20 cellular contexts compared by ENCODE assay signal in the genomic region with DNA sequence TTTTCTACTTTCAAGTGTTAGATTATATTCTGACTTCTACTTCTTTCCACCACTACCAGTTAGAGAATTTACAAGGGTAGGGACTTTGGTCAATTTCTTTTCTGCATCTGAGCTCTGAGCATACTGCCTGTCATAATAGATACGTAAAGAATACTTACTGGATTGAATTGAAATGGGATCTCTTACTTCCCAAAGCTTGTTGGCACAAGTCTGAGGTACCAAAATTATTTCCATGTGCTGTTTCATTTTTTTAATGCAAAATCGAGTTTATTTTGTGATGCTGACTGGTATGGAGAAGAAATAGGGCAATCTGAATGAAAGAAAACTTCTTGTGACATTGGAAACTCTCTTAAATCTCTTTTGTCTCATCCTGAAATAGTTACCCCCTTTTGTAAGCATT.
DNase-seq lines count a peak whose midpoint lies in the region; ATAC-seq and TF ChIP-seq lines count a peak whose summit lies in the region.
"Had no signal": no experiment of that assay in that cellular context is flagged by ENCODE, and none has a peak within 500 bp of the region (broad histone marks: within the 10 kb centered on the region; RNA-seq: fewer than 3 reads in every experiment).

No MANE protein-coding gene starts in this region.

- H2AFZ ChIP-seq in SK-N-SH (ENCODE audit: low read depth) (no peak overlapping the region), OCI-LY1 (ENCODE audit: low read length) (peak overlapping the region; percentile 83; the same call in 1 of the 2 replicates), neural progenitor cell (replicated peaks) (peak overlapping the region; percentile 42), mammary epithelial cell (ENCODE audit: low read depth, low read length) (no peak overlapping the region)

- H3K4me2 ChIP-seq in SK-N-SH (no peak overlapping the region), OCI-LY1 (ENCODE audit: low read length) (no peak overlapping the region), neural progenitor cell (no peak overlapping the region), mammary epithelial cell (ENCODE audit: insufficient read depth, low read depth, low read length) (no peak overlapping the region)
- H3K4me2 ChIP-seq: A549; BLaER1 treated with 17β-estradiol and CSF1 and Interleukin-3, amounts not matched to agents 10 nM and 100 nM had no signal

- no peak overlapping the region for H3K27ac Mint-ChIP-seq in neural progenitor cell
- H3K27ac Mint-ChIP-seq: B cell; CD4-positive, alpha-beta T cell; CD8-positive, alpha-beta T cell had no signal

- H3K4me3 Mint-ChIP-seq in neural progenitor cell, result no peak overlapping the region
- H3K4me3 Mint-ChIP-seq: B cell; CD4-positive, alpha-beta T cell; CD8-positive, alpha-beta T cell had no signal

- CTCF ChIA-PET in SK-N-SH (lab: Yijun Ruan, JAX) (no interaction called here), mammary epithelial cell (lab: Charles Lee; ENCODE audit: low non-redundant PET) (no interaction called here)

- no peak for TF ChIP-seq RAD21 in SK-N-SH (IDR thresholded peaks at IDR 0.05; ENCODE audit: low read length)

- intact Hi-C loops in mammary epithelial cell (cut with micrococcal nuclease), result loop anchor here (10.0 kb wide), 1 partner anchor 63 kb away; no protein-coding TSS in a partner anchor

- H3K4me3 ChIP-seq in SK-N-SH (ENCODE audit: low read depth in 2 of 2, low read length in 1 of 2), result no peak overlapping the region
- H3K4me3 ChIP-seq in OCI-LY1 (ENCODE audit: low read depth, low read length, poor library complexity, severe bottlenecking), result no peak overlapping the region
- no peak overlapping the region for H3K4me3 ChIP-seq in neural progenitor cell
- H3K4me3 ChIP-seq in mammary epithelial cell (replicated peaks in 1 of 3; ENCODE audit: insufficient read depth in 1 of 3, low read depth in 2 of 3, low read length in 3 of 3), result no peak overlapping the region
- H3K4me3 ChIP-seq: A549; BLaER1 treated with 17β-estradiol and CSF1 and Interleukin-3, amounts not matched to agents 10 nM and 100 nM had no signal

- WGBS in SK-N-SH (ENCODE audit: low lambda C conversion rate), result 32% methylated on average over 2 of the region's 2 CpGs
- 81% methylated on average over 2 of the region's 2 CpGs for WGBS in mammary epithelial cell (ENCODE audit: low coverage, missing lambda C conversion rate)

- H3K9me3 Mint-ChIP-seq in neural progenitor cell, result peaks cover 9% of the 10 kb centered on the region

- H3K9ac ChIP-seq in SK-N-SH (no peak overlapping the region), OCI-LY1 (ENCODE audit: low read length) (no peak overlapping the region), neural progenitor cell (no peak overlapping the region), mammary epithelial cell (ENCODE audit: insufficient read depth, low read length) (no peak overlapping the region)
- H3K9ac ChIP-seq: BLaER1 treated with 17β-estradiol and CSF1 and Interleukin-3, amounts not matched to agents 10 nM and 100 nM had no signal

- H3K4me1 ChIP-seq in SK-N-SH (ENCODE audit: control insufficient read depth in 1 of 2, insufficient read depth in 2 of 2, low read depth in 1 of 2, low read length in 1 of 2) (no peaks in the 10 kb centered on the region), OCI-LY1 (ENCODE audit: insufficient read depth, low read length, severe bottlenecking) (peaks cover 11% of the 10 kb centered on the region), neural progenitor cell (no peaks in the 10 kb centered on the region), mammary epithelial cell (ENCODE audit: insufficient read depth, low read length) (peaks cover 8% of the 10 kb centered on the region)
- H3K4me1 ChIP-seq: A549; BLaER1 treated with 17β-estradiol and CSF1 and Interleukin-3, amounts not matched to agents 10 nM and 100 nM; Caco-2 had no signal

- BruUV-seq in mammary epithelial cell (replicated peaks; lab: Mats Ljungman, UMichigan), result no TSS peak

- TF ChIP-seq CTCF in SK-N-SH (IDR thresholded peaks at IDR 0.05) (no peak), OCI-LY1 (IDR thresholded peaks at IDR 0.05; ENCODE audit: low read length) (no peak), neural progenitor cell (IDR thresholded peaks at IDR 0.05) (no peak), mammary epithelial cell (conservative IDR thresholded peaks at IDR 0.05 in 1 of 2, IDR thresholded peaks at IDR 0.05 in 1 of 2; ENCODE audit: extremely low read depth in 1 of 2, insufficient read depth in 1 of 2, low read depth in 1 of 2, low read length in 2 of 2) (no peak)

- POLR2A ChIA-PET in SK-N-SH (lab: Yijun Ruan, JAX), result no interaction called here

- no peaks in the 10 kb centered on the region for H3K79me2 ChIP-seq in SK-N-SH (ENCODE audit: insufficient read depth)
- H3K79me2 ChIP-seq in OCI-LY1 (ENCODE audit: insufficient read depth, low read length), result no peaks in the 10 kb centered on the region
- no peaks in the 10 kb centered on the region for H3K79me2 ChIP-seq in neural progenitor cell (ENCODE audit: low read depth)
- no peaks in the 10 kb centered on the region for H3K79me2 ChIP-seq in mammary epithelial cell (ENCODE audit: insufficient read depth, low read length)

- TF ChIP-seq EP300 in SK-N-SH (IDR thresholded peaks at IDR 0.05; ENCODE audit: borderline replicate concordance in 1 of 2, low read depth in 1 of 2, low read length in 1 of 2), result no peak

- H3K4me1 Mint-ChIP-seq in neural progenitor cell, result no peaks in the 10 kb centered on the region

- peaks cover 2% of the 10 kb centered on the region for H3K36me3 Mint-ChIP-seq in neural progenitor cell
- H3K36me3 Mint-ChIP-seq: CD8-positive, alpha-beta T cell had no signal

- ATAC-seq in SK-N-SH treated with all-trans-retinoic acid at 6 μM for 48 hours, result peak; percentile 43; the same call in 2 of the 3 replicates
- ATAC-seq: A549; CD8-positive, alpha-beta T cell had no signal

- H3K9me3 ChIP-seq in SK-N-SH (no peaks in the 10 kb centered on the region), OCI-LY1 (ENCODE audit: low read length) (no peaks in the 10 kb centered on the region), neural progenitor cell (ENCODE audit: low read depth) (no peaks in the 10 kb centered on the region), mammary epithelial cell (replicated peaks; ENCODE audit: insufficient read depth, low read length) (no peaks in the 10 kb centered on the region)
- H3K9me3 ChIP-seq: A549, Caco-2 had no signal

- no peaks in the 10 kb centered on the region for H3F3A ChIP-seq in SK-N-SH (replicated peaks; ENCODE audit: insufficient read depth)
- no peaks in the 10 kb centered on the region for H3F3A ChIP-seq in OCI-LY1 (ENCODE audit: insufficient read depth, low read length)
- no peaks in the 10 kb centered on the region for H3F3A ChIP-seq in neural progenitor cell (ENCODE audit: low read depth)

- H3K27ac ChIP-seq in SK-N-SH (ENCODE audit: low read depth in 2 of 2, low read length in 1 of 2) (no peak overlapping the region), OCI-LY1 (ENCODE audit: low read depth, low read length, poor library complexity, severe bottlenecking) (no peak overlapping the region), neural progenitor cell (no peak overlapping the region), mammary epithelial cell (ENCODE audit: insufficient read depth, low read depth, low read length) (no peak overlapping the region)
- H3K27ac ChIP-seq: 22Rv1; A549; BLaER1 treated with 17β-estradiol and CSF1 and Interleukin-3, amounts not matched to agents 10 nM and 100 nM; C4-2B had no signal

- no peaks in the 10 kb centered on the region for H3K36me3 ChIP-seq in SK-N-SH (replicated peaks in 1 of 2; ENCODE audit: control insufficient read depth in 1 of 2, insufficient read depth in 2 of 2, low read length in 1 of 2)
- no peaks in the 10 kb centered on the region; the same call in 1 of the 2 replicates for H3K36me3 ChIP-seq in OCI-LY1 (ENCODE audit: insufficient read depth, low read length)
- H3K36me3 ChIP-seq in neural progenitor cell, result no peaks in the 10 kb centered on the region
- no peaks in the 10 kb centered on the region for H3K36me3 ChIP-seq in mammary epithelial cell (ENCODE audit: insufficient read depth, low read length)
- H3K36me3 ChIP-seq: BLaER1 treated with 17β-estradiol and CSF1 and Interleukin-3, amounts not matched to agents 10 nM and 100 nM had no signal

- H4K20me1 ChIP-seq in SK-N-SH (ENCODE audit: insufficient read depth), result no peaks in the 10 kb centered on the region
- H4K20me1 ChIP-seq in OCI-LY1 (ENCODE audit: insufficient read depth, low read length), result no peaks in the 10 kb centered on the region
- H4K20me1 ChIP-seq in neural progenitor cell (ENCODE audit: low read depth), result no peaks in the 10 kb centered on the region
- H4K20me1 ChIP-seq in mammary epithelial cell (ENCODE audit: insufficient read depth, low read length), result no peaks in the 10 kb centered on the region
- H4K20me1 ChIP-seq: BLaER1 treated with 17β-estradiol and CSF1 and Interleukin-3, amounts not matched to agents 10 nM and 100 nM had no signal

- H3K27me3 ChIP-seq in SK-N-SH (ENCODE audit: insufficient read depth) (no peaks in the 10 kb centered on the region), OCI-LY1 (ENCODE audit: insufficient read depth, low read length) (no peaks in the 10 kb centered on the region), neural progenitor cell (no peaks in the 10 kb centered on the region), mammary epithelial cell (ENCODE audit: insufficient read depth, low read length) (no peaks in the 10 kb centered on the region)
- H3K27me3 ChIP-seq: BLaER1 treated with 17β-estradiol and CSF1 and Interleukin-3, amounts not matched to agents 10 nM and 100 nM had no signal

- DNase-seq in SK-N-SH (no peak), fibroblast of gingiva (ENCODE audit: low read depth) (peak; percentile 62), neural progenitor cell (ENCODE audit: low spot score) (no peak), mammary epithelial cell (no peak), mucosa of gallbladder (ENCODE audit: low spot score) (no peak)
- no peak for DNase-seq in stimulated activated CD4-positive, alpha-beta T cell treated with anti-CD3 and anti-CD28 coated beads, Interleukin-4, amount 100 ng/mL, for 24 hours
- DNase-seq: AML-193; Caco-2; Calu3; CD4-positive, alpha-beta T cell; CD8-positive, alpha-beta T cell; DMS79 treated with DMSO at 0.1 percent for 48 hours; GF-D8 had no signal

- peaks cover 2% of the 10 kb centered on the region for H3K27me3 Mint-ChIP-seq in neural progenitor cell (ENCODE audit: insufficient read depth, low read depth)
- H3K27me3 Mint-ChIP-seq: B cell; CD4-positive, alpha-beta T cell had no signal

- 0 out of 2 replicates have a peak, but pooled peaks cover 3% of the 10 kb centered on the region for H3K9me2 ChIP-seq in SK-N-SH
- no peaks in the 10 kb centered on the region for H3K9me2 ChIP-seq in OCI-LY1 (ENCODE audit: low read depth, low read length)

- dilution Hi-C loops in mammary epithelial cell (cut with HindIII; ENCODE audit: low sequenced_read_pairs), result no loop called here

- in situ Hi-C loops in mammary epithelial cell (cut with MboI; ENCODE audit: low sequenced_read_pairs in 2 of 2), result no loop called here

TF ChIP-seq in SK-N-SH treated with all-trans-retinoic acid at 6 μM for 48 hours, 23 proteins besides CTCF, POLR2A, EP300 and RAD21 (continues in another document):
- no peak for TF ChIP-seq ZNF565 (CRISPR knock-in tag; conservative IDR thresholded peaks at IDR 0.05; ENCODE audit: low read depth)
- TF ChIP-seq ZNF8 (CRISPR knock-in tag; IDR thresholded peaks at IDR 0.05), result no peak
- TF ChIP-seq SNAI2 (CRISPR knock-in tag; IDR thresholded peaks at IDR 0.05), result no peak

TF ChIP-seq in SK-N-SH, 30 proteins besides CTCF, POLR2A, EP300 and RAD21 (continues in another document):
- TF ChIP-seq FOXM1 (IDR thresholded peaks at IDR 0.05; ENCODE audit: low read depth) (no peak), ELF1 (IDR thresholded peaks at IDR 0.05) (no peak)

Comparison
In these comparisons a context has a peak if more than half of its experiments do, and no peak if none do; other contexts are left out.
1. H2AFZ ChIP-seq: peak in OCI-LY1 (single experiment) and neural progenitor cell (single experiment); none in SK-N-SH (single experiment) and mammary epithelial cell (single experiment).